Comparison of ENCODE assay signal across 10 cellular contexts in genomic region chr10:88428442-88428841, GRCh38.
DNase-seq lines count a peak whose midpoint lies in the region; ATAC-seq and TF ChIP-seq lines count a peak whose summit lies in the region.
"Had no signal": no experiment of that assay in that cellular context is flagged by ENCODE, and none has a peak within 500 bp of the region (broad histone marks: within the 10 kb centered on the region; RNA-seq: fewer than 3 reads in every experiment).

No MANE protein-coding gene starts in this region.

- H3K27me3 ChIP-seq in gastrocnemius medialis (no peaks in the 10 kb centered on the region), uterus (no peaks in the 10 kb centered on the region)
- H3K27me3 ChIP-seq: upper lobe of right lung had no signal

- H3K4me3 ChIP-seq in epithelial cell of esophagus (ENCODE audit: low read length), result no peak overlapping the region
- H3K4me3 ChIP-seq in gastrocnemius medialis, result no peak overlapping the region
- no peak overlapping the region for H3K4me3 ChIP-seq in uterus
- H3K4me3 ChIP-seq: upper lobe of right lung had no signal

- intact Hi-C loops in gastrocnemius medialis (cut with DNase I; ENCODE audit: low total_unique reads) (no loop called here), uterus (cut with DNase I; ENCODE audit: low total_unique reads) (no loop called here)

- ATAC-seq in gastrocnemius medialis (peak; percentile 59 to 65), HG03354 (IDR thresholded peaks at IDR 0.05; ENCODE audit: poor library complexity, severe bottlenecking, unreplicated experiment) (no peak)
- ATAC-seq: upper lobe of right lung had no signal

- TF ChIP-seq CTCF in epithelial cell of esophagus (IDR thresholded peaks at IDR 0.05; ENCODE audit: insufficient read depth, low read depth, low read length, missing control alignments) (no peak), gastrocnemius medialis (IDR thresholded peaks at IDR 0.05 in 4 of 5, conservative IDR thresholded peaks at IDR 0.05 in 1 of 5) (no peak), uterus (IDR thresholded peaks at IDR 0.05) (no peak)

- H3K9me3 ChIP-seq in gastrocnemius medialis, result no peaks in the 10 kb centered on the region
- H3K9me3 ChIP-seq in uterus, result no peaks in the 10 kb centered on the region
- H3K9me3 ChIP-seq: upper lobe of right lung had no signal

- no peaks in the 10 kb centered on the region for H3K36me3 ChIP-seq in gastrocnemius medialis
- H3K36me3 ChIP-seq in uterus, result no peaks in the 10 kb centered on the region
- H3K36me3 ChIP-seq: upper lobe of right lung had no signal

- DNase-seq in HCEC 1CT (peak; percentile 28), NCI-H82 treated with DMSO at 0.1 percent for 48 hours (lab: John Stamatoyannopoulos, UW; ENCODE audit: unreplicated experiment) (peak; percentile 85), epithelial cell of esophagus (ENCODE audit: low read depth) (peak; percentile 63), gastrocnemius medialis (no peak), DMS79 (lab: John Stamatoyannopoulos, UW) (no peak), uterus (no peak)
- DNase-seq: GF-D8, NCI-H2171 treated with DMSO at 0.1 percent for 48 hours, upper lobe of right lung had no signal

- peak overlapping the region; percentile 58 to 76 (median 62) for H3K27ac ChIP-seq in gastrocnemius medialis
- no peak overlapping the region for H3K27ac ChIP-seq in uterus
- H3K27ac ChIP-seq: upper lobe of right lung had no signal

- TF ChIP-seq POLR2A in gastrocnemius medialis (IDR thresholded peaks at IDR 0.05) (no peak), uterus (IDR thresholded peaks at IDR 0.05) (no peak)

- H3K4me1 ChIP-seq in gastrocnemius medialis (peaks cover 10 to 19% of the 10 kb centered on the region in 2 donors), uterus (no peaks in the 10 kb centered on the region)
- H3K4me1 ChIP-seq: upper lobe of right lung had no signal

- in situ Hi-C loops in gastrocnemius medialis (cut with MboI; ENCODE audit: low sequenced_read_pairs in 4 of 4), result no loop called here

Comparison
In these comparisons a context has a peak if more than half of its experiments do, and no peak if none do; other contexts are left out.
1. DNase-seq: peak in HCEC 1CT (single experiment), NCI-H82 treated with DMSO at 0.1 percent for 48 hours (single experiment) and epithelial cell of esophagus (single experiment); none in gastrocnemius medialis (0 of 2), DMS79 (single experiment) and uterus (0 of 2).
2. H3K27ac ChIP-seq: peak in gastrocnemius medialis (4 of 4); none in uterus (0 of 2).